ENCODE assay signal across 24 cellular contexts in genomic region chr1:160916666-160917065, GRCh38. TPM values are rescaled to one million over a fixed set of nuclear protein-coding genes. Genes with fewer than 3 reads are reported as not detected.
A peak's percentile ranks its signal among the peaks of the same experiment; 100 is the strongest.
DNase-seq lines count a peak whose midpoint lies in the region; ATAC-seq and TF ChIP-seq lines count a peak whose summit lies in the region.
"Had no signal": no experiment of that assay in that cellular context is flagged by ENCODE, and none has a peak within 500 bp of the region (broad histone marks: within the 10 kb centered on the region; RNA-seq: fewer than 3 reads in every experiment).

No MANE protein-coding gene starts in this region.

- H3K36me3 ChIP-seq in PC-3 (ENCODE audit: low read depth, low read length) (no peaks in the 10 kb centered on the region), PC-9 (ENCODE audit: low read depth) (no peaks in the 10 kb centered on the region)
- H3K36me3 ChIP-seq: BE2C, BLaER1 had no signal

- TF ChIP-seq CTCF in PC-3 (conservative IDR thresholded peaks at IDR 0.05; ENCODE audit: low read depth, low read length), result no peak
- no peak for TF ChIP-seq CTCF in PC-9 (conservative IDR thresholded peaks at IDR 0.05)

- H3K9me2 ChIP-seq in PC-3 (replicated peaks; ENCODE audit: low read length) (no peaks in the 10 kb centered on the region), PC-9 (ENCODE audit: insufficient read depth) (no peaks in the 10 kb centered on the region)

- H2AFZ ChIP-seq in PC-3 (ENCODE audit: low read length) (no peak overlapping the region), PC-9 (no peak overlapping the region)

- H3K4me1 ChIP-seq in PC-3 (ENCODE audit: insufficient read depth, low read length) (peaks cover 19% of the 10 kb centered on the region), PC-9 (replicated peaks; ENCODE audit: insufficient read depth) (no peaks in the 10 kb centered on the region)
- H3K4me1 ChIP-seq: BE2C, BLaER1 had no signal

- H3K9ac ChIP-seq in PC-3 (ENCODE audit: low read length), result peak overlapping the region; percentile 61; the same call in 1 of the 2 replicates
- H3K9ac ChIP-seq: BLaER1 had no signal

- H3K9me3 ChIP-seq in PC-3 (ENCODE audit: low read length), result no peaks in the 10 kb centered on the region
- no peaks in the 10 kb centered on the region for H3K9me3 ChIP-seq in PC-9 (ENCODE audit: insufficient read depth, low read depth)
- H3K9me3 ChIP-seq: BE2C had no signal

- CTCF ChIA-PET in PC-3 (lab: Charles Lee) (no interaction called here), PC-9 (lab: Charles Lee) (no interaction called here)

- peak; percentile 94 for ATAC-seq in PC-3

- H4K20me1 ChIP-seq in PC-3 (ENCODE audit: low read length), result no peaks in the 10 kb centered on the region
- H4K20me1 ChIP-seq in PC-9 (ENCODE audit: insufficient read depth), result no peaks in the 10 kb centered on the region
- H4K20me1 ChIP-seq: BLaER1 had no signal

- intact Hi-C loops in PC-3 (cut with micrococcal nuclease) (loop anchor here (2.0 kb wide), 2 partner anchors 26 to 34 kb away; no protein-coding TSS in a partner anchor), PC-9 (cut with micrococcal nuclease; ENCODE audit: unreplicated experiment) (no loop called here)

- POLR2A ChIA-PET in PC-3 (lab: Charles Lee; ENCODE audit: unreplicated experiment) (interaction anchor here (0.7 kb wide), 1 partner anchor 129 kb away, joined by 3 read pairs; no protein-coding TSS in a partner anchor), PC-9 (lab: Charles Lee; ENCODE audit: unreplicated experiment) (no interaction called here)

- H3F3A ChIP-seq in PC-3 (ENCODE audit: low read length, unreplicated experiment) (peaks cover 11% of the 10 kb centered on the region), PC-9 (ENCODE audit: insufficient read depth, low read depth) (no peaks in the 10 kb centered on the region)

- H3K4me2 ChIP-seq in PC-3 (ENCODE audit: low read length) (peak overlapping the region; percentile 70), PC-9 (no peak overlapping the region)
- H3K4me2 ChIP-seq: BLaER1 had no signal

- DNase-seq in DMS53 (lab: John Stamatoyannopoulos, UW), result peak; percentile 38
- DNase-seq in DMS53 treated with DMSO at 0.1 percent for 48 hours (lab: John Stamatoyannopoulos, UW; ENCODE audit: unreplicated experiment), result no peak
- DNase-seq in HS-5 (ENCODE audit: low read depth), result peak; percentile 10
- peak; percentile 98 for DNase-seq in PC-3
- DNase-seq in hepatic stellate cell (ENCODE audit: low spot score), result no peak
- DNase-seq in glomerular visceral epithelial cell (ENCODE audit: extremely low spot score), result no peak
- no peak for DNase-seq in PC-9
- DNase-seq: ACHN; BE2C; C1 segment of cervical spinal cord; CD4-positive, alpha-beta memory T cell; CD4-positive, CD25-positive, alpha-beta regulatory T cell; CD8-positive, alpha-beta memory T cell; COR-L47; DMS 273 treated with DMSO at 0.1 percent for 48 hours; DMS153; DMS79; DND-41; GF-D8 had no signal

- H3K79me2 ChIP-seq in PC-3 (ENCODE audit: low read length) (no peaks in the 10 kb centered on the region), PC-9 (ENCODE audit: low read depth) (no peaks in the 10 kb centered on the region)

- no peaks in the 10 kb centered on the region for H3K27me3 ChIP-seq in PC-3 (ENCODE audit: low read length)
- peaks cover 37% of the 10 kb centered on the region for H3K27me3 ChIP-seq in PC-9 (ENCODE audit: insufficient read depth, low read depth)
- H3K27me3 ChIP-seq: BLaER1 had no signal

- H3K27ac ChIP-seq in PC-3 (ENCODE audit: low read length), result peak overlapping the region; percentile 94
- no peak overlapping the region for H3K27ac ChIP-seq in PC-9
- H3K27ac ChIP-seq: 22Rv1, BLaER1 had no signal

- BruUV-seq in PC-3 (replicated peaks; lab: Mats Ljungman, UMichigan) (no TSS peak), PC-9 (replicated peaks; lab: Mats Ljungman, UMichigan) (no TSS peak)

- H3K4me3 ChIP-seq in PC-3 (ENCODE audit: low read length) (no peak overlapping the region), PC-9 (no peak overlapping the region)
- H3K4me3 ChIP-seq: BLaER1 had no signal

RNA-seq across cellular contexts. Expression of gene ITLN1, which starts 31.7 kb away (rescaled TPM):
- total RNA-seq in PC-3 (2014; rRNA removed) (not detected in 2 replicates), PC-9 (2021) (not detected in 2 replicates)
- total RNA-seq: A172; A673; CD4-positive, alpha-beta memory T cell; CD4-positive, CD25-positive, alpha-beta regulatory T cell; CD8-positive, alpha-beta memory T cell had no signal

RNA-seq across cellular contexts. Expression of gene ITLN2, which starts 37.9 kb away (rescaled TPM):
- total RNA-seq in PC-3 (2014; rRNA removed) (not detected in 2 replicates), PC-9 (2021) (not detected in 2 replicates)
- total RNA-seq: A172; A673; CD4-positive, alpha-beta memory T cell; CD4-positive, CD25-positive, alpha-beta regulatory T cell; CD8-positive, alpha-beta memory T cell; Daoy had no signal

RNA-seq across cellular contexts. Expression of gene CD244, which starts 54.0 kb away (rescaled TPM):
- total RNA-seq in PC-3 (2014; rRNA removed) (not detected in 2 replicates), PC-9 (2021) (not detected in 2 replicates)
- total RNA-seq: A172; A673; CD4-positive, alpha-beta memory T cell; Daoy had no signal

Comparison
In these comparisons a context has a peak if more than half of its experiments do, and no peak if none do; other contexts are left out.
1. DNase-seq: peak in DMS53 (single experiment), HS-5 (single experiment) and PC-3 (single experiment); none in DMS53 treated with DMSO at 0.1 percent for 48 hours (single experiment), hepatic stellate cell (single experiment), glomerular visceral epithelial cell (single experiment) and PC-9 (0 of 2).